ENCODE assay signal across 1 cellular context in genomic region chr7:117800841-117801240, GRCh38.
TF ChIP-seq lines count a peak whose summit lies in the region.

No MANE protein-coding gene starts in this region.

TF ChIP-seq in K562, 482 proteins besides CTCF, POLR2A, EP300 and RAD21 (continued from another document):
- TF ChIP-seq TGIF2 (CRISPR knock-in tag; IDR thresholded peaks at IDR 0.05) = no peak
- TF ChIP-seq ZNF407 (IDR thresholded peaks at IDR 0.05; ENCODE audit: low read depth) = no peak
- TF ChIP-seq CREB5 (CRISPR knock-in tag; IDR thresholded peaks at IDR 0.05) = no peak
- no peak for TF ChIP-seq HOXB6 (CRISPR knock-in tag; IDR thresholded peaks at IDR 0.05; ENCODE audit: borderline replicate concordance)
- no peak for TF ChIP-seq MCM3 (IDR thresholded peaks at IDR 0.05)
- TF ChIP-seq RFX5 (IDR thresholded peaks at IDR 0.05; ENCODE audit: low read depth, low read length) = no peak
TF ChIP-seq in K562: peak in this region for 0.
